ENCODE assay signal across 8 cellular contexts in the genomic region with DNA sequence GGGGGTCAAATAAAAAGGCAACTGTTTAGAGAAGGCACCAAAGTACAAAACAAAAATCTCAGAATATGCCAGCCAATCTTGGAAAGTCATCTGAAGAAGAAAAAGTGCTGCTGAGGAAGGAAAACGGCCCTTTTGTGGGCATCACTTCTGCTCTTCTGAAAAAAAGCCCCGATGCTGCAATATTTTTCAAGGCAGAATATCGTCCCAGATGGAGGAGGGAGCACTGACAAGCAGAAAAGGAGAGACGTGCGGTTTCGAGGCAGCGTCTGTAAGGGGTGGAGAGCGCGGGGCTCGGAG. TPM values are rescaled to one million over a fixed set of nuclear protein-coding genes. Genes with fewer than 3 reads are reported as not detected.
DNase-seq lines count a peak whose midpoint lies in the region; ATAC-seq and TF ChIP-seq lines count a peak whose summit lies in the region.

No MANE protein-coding gene starts in this region.

- TF ChIP-seq CTCF in AG04449 (IDR thresholded peaks at IDR 0.05; ENCODE audit: insufficient read depth, low read length, missing control alignments) (no peak), right atrium auricular region (IDR thresholded peaks at IDR 0.05) (no peak)

- peaks cover 0 to 3% (median 3%) of the 10 kb centered on the region in 3 donors for H3K9me3 Mint-ChIP-seq in T-cell
- peaks cover 3 to 7% of the 10 kb centered on the region in 2 donors for H3K9me3 Mint-ChIP-seq in stimulated activated naive CD8-positive, alpha-beta T cell treated with anti-CD3 and anti-CD28 coated beads, Interleukin-15, amount 100 ng/mL, for 72 hours

- no peaks in the 10 kb centered on the region for H3K36me3 ChIP-seq in right atrium auricular region

- H3K27ac Mint-ChIP-seq in T-cell, result no peak overlapping the region
- H3K27ac Mint-ChIP-seq in stimulated activated naive CD8-positive, alpha-beta T cell treated with anti-CD3 and anti-CD28 coated beads, Interleukin-15, amount 100 ng/mL, for 72 hours, result no peak overlapping the region

- H3K9me3 ChIP-seq in right atrium auricular region, result peaks cover 0 to 3% of the 10 kb centered on the region in 2 donors

- CTCF ChIA-PET in AG04449 (lab: Yijun Ruan, JAX), result no interaction called here
- CTCF ChIA-PET in T-cell (lab: Charles Lee), result no interaction called here

- ATAC-seq in GM21423 (IDR thresholded peaks at IDR 0.05; ENCODE audit: unreplicated experiment), result peak; percentile 8
- no peak for ATAC-seq in T-cell (replicated peaks in 1 of 4)
- ATAC-seq in stimulated activated naive CD8-positive, alpha-beta T cell treated with anti-CD3 and anti-CD28 coated beads, Interleukin-15, amount 100 ng/mL, for 72 hours, result no peak
- ATAC-seq in GM18867 (IDR thresholded peaks at IDR 0.05; ENCODE audit: unreplicated experiment), result no peak

- POLR2A ChIA-PET in AG04449 (lab: Yijun Ruan, JAX) (no interaction called here), T-cell (lab: Charles Lee) (no interaction called here)

- H3K27me3 ChIP-seq in right atrium auricular region, result peaks cover 0 to 6% of the 10 kb centered on the region in 2 donors

- H3K27ac ChIP-seq in right atrium auricular region, result no peak overlapping the region

- DNase-seq in AG04449 (ENCODE audit: low read depth, low spot score), result no peak
- no peak for DNase-seq in T-cell
- DNase-seq in right atrium auricular region (ENCODE audit: low spot score), result no peak
- DNase-seq in stimulated activated naive CD8-positive, alpha-beta T cell treated with anti-CD3 and anti-CD28 coated beads, Interleukin-15, amount 100 ng/mL, for 72 hours, result no peak
- DNase-seq in retina, result no peak
- no peak for DNase-seq in SIG-M5 treated with dmso at 0.1 percent for 504 hours (lab: John Stamatoyannopoulos, UW; ENCODE audit: unreplicated experiment)

- H3K4me1 ChIP-seq in right atrium auricular region, result peaks cover 0 to 13% of the 10 kb centered on the region in 2 donors

- H3K4me3 Mint-ChIP-seq in T-cell, result peak overlapping the region; percentile 68 to 85 (median 79)
- peak overlapping the region; percentile 72 to 82 for H3K4me3 Mint-ChIP-seq in stimulated activated naive CD8-positive, alpha-beta T cell treated with anti-CD3 and anti-CD28 coated beads, Interleukin-15, amount 100 ng/mL, for 72 hours

- peaks cover 45 to 46% of the 10 kb centered on the region in 2 donors for H3K27me3 Mint-ChIP-seq in T-cell
- H3K27me3 Mint-ChIP-seq in stimulated activated naive CD8-positive, alpha-beta T cell treated with anti-CD3 and anti-CD28 coated beads, Interleukin-15, amount 100 ng/mL, for 72 hours, result peaks cover 58% of the 10 kb centered on the region

- H3K4me1 Mint-ChIP-seq in T-cell, result peaks cover 11 to 19% (median 14%) of the 10 kb centered on the region in 3 donors
- H3K4me1 Mint-ChIP-seq in stimulated activated naive CD8-positive, alpha-beta T cell treated with anti-CD3 and anti-CD28 coated beads, Interleukin-15, amount 100 ng/mL, for 72 hours, result peaks cover 13% of the 10 kb centered on the region

- H3K4me3 ChIP-seq in AG04449 (ENCODE audit: low read depth, low read length), result peak overlapping the region; percentile 62
- peak overlapping the region; percentile 51 to 65 for H3K4me3 ChIP-seq in right atrium auricular region

- H3K36me3 Mint-ChIP-seq in T-cell, result no peaks in the 10 kb centered on the region

RNA-seq across cellular contexts. Expression of a gene that starts 1.0 kb away (rescaled TPM):
- total RNA-seq in T-cell, result under 1 TPM in 3 of 5 donors, not detected in 2; 0.18 to 0.35 (median 0.20) TPM
- 1 to 10 TPM; 4.1 to 4.5 TPM for total RNA-seq in right atrium auricular region
